In genomic region chr1:30679976-30680305, GRCh38 we compare ENCODE assay signal across 25 cellular contexts. TPM values are rescaled to one million over a fixed set of nuclear protein-coding genes. Genes with fewer than 3 reads are reported as not detected.
"Had no signal": no experiment of that assay in that cellular context is flagged by ENCODE, and none has a peak within 500 bp of the region (broad histone marks: within the 10 kb centered on the region; RNA-seq: fewer than 3 reads in every experiment).

No MANE protein-coding gene starts in this region.

- H3K27ac ChIP-seq: left ventricle myocardium inferior, ovary, prostate gland, spleen, tibial nerve, upper lobe of left lung had no signal

- H3K4me3 Mint-ChIP-seq: naive thymus-derived CD4-positive, alpha-beta T cell; natural killer cell treated with Interleukin-12 subunit alpha and Interleukin-12 subunit beta and Interleukin-15 and Interleukin-18, amount 100 ng/mL, for 72 hours; stimulated activated effector memory CD8-positive, alpha-beta T cell treated with anti-CD3 and anti-CD28 coated beads, Interleukin-12 subunit alpha, Interleukin-12 subunit beta, amount 100 ng/mL, for 72 hours; stimulated activated naive CD8-positive, alpha-beta T cell treated with anti-CD3 and anti-CD28 coated beads, Interleukin-15, amount 100 ng/mL, for 72 hours had no signal

- H3K27me3 ChIP-seq: ovary had no signal

- H3K4me3 ChIP-seq: heart left ventricle, left ventricle myocardium inferior, lung, mucosa of descending colon, ovary, prostate gland, spleen, tibial nerve, upper lobe of left lung had no signal

- H3K36me3 ChIP-seq: heart left ventricle, left ventricle myocardium inferior, ovary, prostate gland, spleen, tibial nerve, upper lobe of left lung had no signal

- ATAC-seq: mucosa of descending colon; naive thymus-derived CD4-positive, alpha-beta T cell; sciatic nerve; stimulated activated naive CD8-positive, alpha-beta T cell treated with anti-CD3 and anti-CD28 coated beads, Interleukin-15, amount 100 ng/mL, for 72 hours had no signal

- H3K9me3 Mint-ChIP-seq: natural killer cell treated with Interleukin-12 subunit alpha and Interleukin-12 subunit beta and Interleukin-15 and Interleukin-18, amount 100 ng/mL, for 72 hours; stimulated activated effector memory CD8-positive, alpha-beta T cell treated with anti-CD3 and anti-CD28 coated beads, Interleukin-12 subunit alpha, Interleukin-12 subunit beta, amount 100 ng/mL, for 72 hours had no signal

- DNase-seq: islet precursor cell; left ventricle myocardium inferior; mesendoderm; midbrain; mucosa of descending colon; naive thymus-derived CD4-positive, alpha-beta T cell; retina; right cardiac atrium; small intestine; stimulated activated CD4-positive, alpha-beta T cell treated with anti-CD3 and anti-CD28 coated beads, Interleukin-4, amount 100 ng/mL, for 24 hours; stimulated activated naive CD4-positive, alpha-beta T cell; substantia nigra; upper lobe of left lung had no signal

- H3K9me3 ChIP-seq: prostate gland had no signal

- H3K27ac Mint-ChIP-seq: naive thymus-derived CD4-positive, alpha-beta T cell; natural killer cell treated with Interleukin-12 subunit alpha and Interleukin-12 subunit beta and Interleukin-15 and Interleukin-18, amount 100 ng/mL, for 72 hours; stimulated activated effector memory CD8-positive, alpha-beta T cell treated with anti-CD3 and anti-CD28 coated beads, Interleukin-12 subunit alpha, Interleukin-12 subunit beta, amount 100 ng/mL, for 72 hours; stimulated activated naive CD8-positive, alpha-beta T cell treated with anti-CD3 and anti-CD28 coated beads, Interleukin-15, amount 100 ng/mL, for 72 hours had no signal

- H3K36me3 Mint-ChIP-seq: naive thymus-derived CD4-positive, alpha-beta T cell; natural killer cell treated with Interleukin-12 subunit alpha and Interleukin-12 subunit beta and Interleukin-15 and Interleukin-18, amount 100 ng/mL, for 72 hours; stimulated activated effector memory CD8-positive, alpha-beta T cell treated with anti-CD3 and anti-CD28 coated beads, Interleukin-12 subunit alpha, Interleukin-12 subunit beta, amount 100 ng/mL, for 72 hours had no signal

- H3K4me1 ChIP-seq: prostate gland had no signal

RNA-seq across cellular contexts. Expression of gene MATN1, which starts 43.4 kb away (rescaled TPM):
- total RNA-seq: left ventricle myocardium inferior, lower leg skin, myocyte, right cardiac atrium, tibial nerve had no signal
- polyA plus RNA-seq: heart left ventricle; naive thymus-derived CD4-positive, alpha-beta T cell had no signal
